19 cellular contexts compared by ENCODE assay signal in the genomic region with DNA sequence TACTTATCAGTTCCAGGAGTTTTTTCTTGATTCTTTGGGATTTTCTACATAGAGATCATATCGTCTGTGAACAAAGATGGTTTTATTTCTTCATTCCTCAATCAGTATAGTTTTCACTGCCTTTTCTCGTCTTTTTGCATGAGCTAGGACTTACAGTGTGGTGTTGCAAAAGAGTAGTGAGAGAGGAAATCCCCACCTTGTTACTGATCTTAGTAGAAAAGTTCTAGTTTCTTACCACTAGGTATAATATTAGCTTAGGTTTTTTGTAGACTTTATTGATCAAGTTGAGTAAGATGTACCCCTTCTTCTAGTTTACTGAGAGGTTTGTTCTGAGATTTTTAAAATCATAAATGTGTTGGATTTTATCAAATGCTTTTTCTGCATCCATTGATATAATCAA.
DNase-seq lines count a peak whose midpoint lies in the region; ATAC-seq and TF ChIP-seq lines count a peak whose summit lies in the region.
"Had no signal": no experiment of that assay in that cellular context is flagged by ENCODE, and none has a peak within 500 bp of the region (broad histone marks: within the 10 kb centered on the region; RNA-seq: fewer than 3 reads in every experiment).

No MANE protein-coding gene starts in this region.

- no peak for TF ChIP-seq CTCF in GM12865 (IDR thresholded peaks at IDR 0.05; ENCODE audit: insufficient read depth, low read depth, low read length, missing control alignments)

- DNase-seq in GM12865 (ENCODE audit: low read depth) (peak; percentile 8), RKO (ENCODE audit: low spot score) (no peak), kidney tubule cell (ENCODE audit: low spot score) (no peak)
- DNase-seq in activated effector memory CD4-positive, alpha-beta T cell treated with Interleukin-2 at 50 U/mL for 16 hours: no peak
- DNase-seq: activated CD4-positive, alpha-beta T cell treated with anti-CD3 and anti-CD28 coated beads, Interleukin-2, amount 50 U/mL, for 1 hour; activated T-cell treated with anti-CD3 and anti-CD28 coated beads, Interleukin-2, amount 50 U/mL, for 72 hours; anterior cingulate cortex; C1 segment of cervical spinal cord; esophagus squamous epithelium; H9; kidney glomerular epithelial cell; NCI-H187; posterior cingulate gyrus; spleen; substantia nigra had no signal

- H3K4me3 ChIP-seq in GM12865 (ENCODE audit: low read depth, low read length): no peak overlapping the region
- H3K4me3 ChIP-seq: esophagus squamous epithelium, spleen had no signal

- ATAC-seq in GM19395 (IDR thresholded peaks at IDR 0.05; ENCODE audit: unreplicated experiment): peak; percentile 77
- ATAC-seq in HG02571 (IDR thresholded peaks at IDR 0.05; ENCODE audit: unreplicated experiment): peak; percentile 62
- peak; percentile 91 for ATAC-seq in HG03108 (IDR thresholded peaks at IDR 0.05; ENCODE audit: unreplicated experiment)
- no peak for ATAC-seq in esophagus mucosa
- ATAC-seq: activated T-cell treated with anti-CD3 and anti-CD28 coated beads, Interleukin-2, amount 50 U/mL, for 72 hours had no signal
